In genomic region chr15:45399381-45400212, GRCh38 we compare ENCODE assay signal across 8 cellular contexts. TPM values are rescaled to one million over a fixed set of nuclear protein-coding genes. Genes with fewer than 3 reads are reported as not detected.
DNase-seq lines count a peak whose midpoint lies in the region; ATAC-seq and TF ChIP-seq lines count a peak whose summit lies in the region.

No MANE protein-coding gene starts in this region.

- BruUV-seq in mammary epithelial cell (replicated peaks; lab: Mats Ljungman, UMichigan): no TSS peak

- no peaks in the 10 kb centered on the region for H3K36me3 ChIP-seq in mammary epithelial cell (ENCODE audit: insufficient read depth, low read length)

- peaks cover 24% of the 10 kb centered on the region for H3K79me2 ChIP-seq in mammary epithelial cell (ENCODE audit: insufficient read depth, low read length)

- no peaks in the 10 kb centered on the region for H3K9me3 ChIP-seq in mammary epithelial cell (replicated peaks; ENCODE audit: insufficient read depth, low read length)

- ATAC-seq in GM18868 (IDR thresholded peaks at IDR 0.05; ENCODE audit: unreplicated experiment): no peak

- no peak overlapping the region for H2AFZ ChIP-seq in mammary epithelial cell (ENCODE audit: low read depth, low read length)

- no peak overlapping the region for H3K9ac ChIP-seq in mammary epithelial cell (ENCODE audit: insufficient read depth, low read length)

- intact Hi-C loops in mammary epithelial cell (cut with micrococcal nuclease): loop anchor here (1.0 kb wide), 3 partner anchors 92 to 273 kb away; no protein-coding TSS in a partner anchor

- no peaks in the 10 kb centered on the region for H4K20me1 ChIP-seq in mammary epithelial cell (ENCODE audit: insufficient read depth, low read length)

- in situ Hi-C loops in mammary epithelial cell (cut with MboI; ENCODE audit: low sequenced_read_pairs in 2 of 2): loop anchor here in 1 of 2 donors (5.0 kb wide), 1 partner anchor 197 kb away; no protein-coding TSS in a partner anchor

- CTCF ChIA-PET in mammary epithelial cell (lab: Charles Lee; ENCODE audit: low non-redundant PET): interaction anchor here (0.6 kb wide), 1 partner anchor 122 kb away, joined by 3 read pairs; no protein-coding TSS in a partner anchor

- no peak overlapping the region for H3K27ac ChIP-seq in mammary epithelial cell (ENCODE audit: insufficient read depth, low read depth, low read length)

- dilution Hi-C loops in mammary epithelial cell (cut with HindIII; ENCODE audit: low sequenced_read_pairs): no loop called here

- H3K4me3 ChIP-seq in AG09309 (ENCODE audit: control insufficient read depth, low read depth, low read length): no peak overlapping the region
- no peak overlapping the region for H3K4me3 ChIP-seq in mammary epithelial cell (replicated peaks in 1 of 3; ENCODE audit: insufficient read depth in 1 of 3, low read depth in 2 of 3, low read length in 3 of 3)

- 42% methylated on average over 6 of the region's 6 CpGs for WGBS in mammary epithelial cell (ENCODE audit: low coverage, missing lambda C conversion rate)

- peak; percentile 57 for TF ChIP-seq CTCF in AG09309 (IDR thresholded peaks at IDR 0.05; ENCODE audit: control insufficient read depth, insufficient read depth, low read depth, low read length, missing control alignments)
- TF ChIP-seq CTCF in GM12874 (IDR thresholded peaks at IDR 0.05; ENCODE audit: insufficient read depth, low read depth, low read length): peak; percentile 55
- TF ChIP-seq CTCF in mammary epithelial cell (conservative IDR thresholded peaks at IDR 0.05 in 1 of 2, IDR thresholded peaks at IDR 0.05 in 1 of 2; ENCODE audit: extremely low read depth in 1 of 2, insufficient read depth in 1 of 2, low read depth in 1 of 2, low read length in 2 of 2): peak; percentile 68 to 71

- no peak overlapping the region for H3K4me2 ChIP-seq in mammary epithelial cell (ENCODE audit: insufficient read depth, low read depth, low read length)

- H3K4me1 ChIP-seq in mammary epithelial cell (ENCODE audit: insufficient read depth, low read length): peaks cover 14% of the 10 kb centered on the region

- DNase-seq in AG09309 (ENCODE audit: low read depth) (peak; percentile 25), NCI-H524 (lab: John Stamatoyannopoulos, UW) (peak; percentile 70 to 95), mammary epithelial cell (peak; percentile 52), medulla oblongata (ENCODE audit: extremely low spot score) (peak; percentile 88), OCI-M2 (lab: John Stamatoyannopoulos, UW; ENCODE audit: unreplicated experiment) (no peak)
- DNase-seq in activated CD4-positive, CD25-positive, alpha-beta regulatory T cell treated with anti-CD3 and anti-CD28 coated beads, Interleukin-2, amount 50 U/mL, for 72 hours: no peak

- H3K27me3 ChIP-seq in mammary epithelial cell (ENCODE audit: insufficient read depth, low read length): no peaks in the 10 kb centered on the region

RNA-seq across cellular contexts. Expression of gene GATM, which starts 21.3 kb away (rescaled TPM):
- total RNA-seq in mammary epithelial cell: 1 to 10 TPM; 1.4 to 4.5 TPM
- polyA plus RNA-seq in mammary epithelial cell: 0.44 TPM
- polyA minus RNA-seq in mammary epithelial cell: not detected

Comparison
In these comparisons a context has a peak if more than half of its experiments do, and no peak if none do; other contexts are left out.
1. DNase-seq: peak in AG09309 (single experiment), NCI-H524 (2 of 2), mammary epithelial cell (single experiment) and medulla oblongata (single experiment); none in activated CD4-positive, CD25-positive, alpha-beta regulatory T cell treated with anti-CD3 and anti-CD28 coated beads, Interleukin-2, amount 50 U/mL, for 72 hours (single experiment) and OCI-M2 (single experiment).
2. Peak in every context shown above with its lines, with median percentiles within 50 percentile points of each other: CTCF ChIP-seq.